20 cellular contexts compared by ENCODE assay signal in the genomic region with DNA sequence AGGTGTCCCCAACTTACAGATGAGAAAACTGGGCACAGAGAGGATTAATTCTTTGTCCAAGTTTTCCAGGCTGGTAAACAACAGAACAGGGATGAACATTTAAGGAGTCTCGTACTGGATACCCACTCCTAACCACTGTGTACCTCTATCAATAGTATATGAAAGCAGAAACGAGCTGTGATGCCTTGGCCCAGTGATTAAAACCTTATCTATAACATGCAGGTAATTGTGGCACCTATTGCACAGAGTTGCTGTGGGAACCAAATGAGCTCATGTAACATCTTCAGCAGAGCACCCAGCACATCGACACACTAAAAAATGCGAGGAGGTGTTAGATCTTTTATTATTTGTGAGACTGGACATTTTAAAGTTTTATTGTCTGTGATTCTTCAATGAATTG. TPM values are rescaled to one million over a fixed set of nuclear protein-coding genes. Genes with fewer than 3 reads are reported as not detected.
A peak's percentile ranks its signal among the peaks of the same experiment; 100 is the strongest.
DNase-seq lines count a peak whose midpoint lies in the region; FAIRE-seq and TF ChIP-seq lines count a peak whose summit lies in the region.
"Had no signal": no experiment of that assay in that cellular context is flagged by ENCODE, and none has a peak within 500 bp of the region (broad histone marks: within the 10 kb centered on the region; RNA-seq: fewer than 3 reads in every experiment).

No MANE protein-coding gene starts in this region.

- TF ChIP-seq CTCF in GM12865 (IDR thresholded peaks at IDR 0.05; ENCODE audit: insufficient read depth, low read depth, low read length, missing control alignments): no peak
- TF ChIP-seq CTCF in colonic mucosa (IDR thresholded peaks at IDR 0.05): no peak
- TF ChIP-seq CTCF in kidney (IDR thresholded peaks at IDR 0.05; ENCODE audit: borderline replicate concordance, extremely low read depth, insufficient read depth): no peak
- TF ChIP-seq CTCF in GM20000 (IDR thresholded peaks at IDR 0.05; ENCODE audit: extremely low read depth, missing control alignments): no peak

- H3K27me3 Mint-ChIP-seq in T-helper 2 cell treated with Interferon-gamma antibody and Interleukin-4, amounts not matched to agents 5 μg/mL and 100 μg/mL, for 36 hours (ENCODE audit: low read depth): no peaks in the 10 kb centered on the region

- H3K27ac Mint-ChIP-seq in T-helper 2 cell treated with Interferon-gamma antibody and Interleukin-4, amounts not matched to agents 5 μg/mL and 100 μg/mL, for 36 hours: peak overlapping the region; percentile 62
- H3K27ac Mint-ChIP-seq: endodermal cell had no signal

- H3K27me3 ChIP-seq in colonic mucosa (no peaks in the 10 kb centered on the region), skeletal muscle tissue (ENCODE audit: control insufficient read depth in 3 of 3, insufficient read depth in 3 of 3, low read length in 3 of 3) (no peaks in the 10 kb centered on the region)
- H3K27me3 ChIP-seq: SJCRH30, thyroid gland had no signal

- FAIRE-seq in kidney (lab: Jason Lieb, UNC): no peak

- peak overlapping the region in 1 of 2 donors; percentile 56 for H3K9ac ChIP-seq in colonic mucosa (ENCODE audit: low read depth in 2 of 2, low read length in 2 of 2)
- no peak overlapping the region for H3K9ac ChIP-seq in skeletal muscle tissue (ENCODE audit: low read depth in 1 of 3, low read length in 3 of 3)
- H3K9ac ChIP-seq in kidney (ENCODE audit: low read length in 2 of 2): no peak overlapping the region

- H3K9me3 Mint-ChIP-seq in T-helper 2 cell treated with Interferon-gamma antibody and Interleukin-4, amounts not matched to agents 5 μg/mL and 100 μg/mL, for 36 hours: no peaks in the 10 kb centered on the region
- H3K9me3 Mint-ChIP-seq: CD8-positive, alpha-beta T cell; endodermal cell; H9; neural crest cell had no signal

- H3K27ac ChIP-seq in colonic mucosa (no peak overlapping the region), skeletal muscle tissue (ENCODE audit: low read depth, low read length) (peak overlapping the region; percentile 51), kidney (ENCODE audit: low read depth in 2 of 2, low read length in 2 of 2) (no peak overlapping the region)
- H3K27ac ChIP-seq: foreskin keratinocyte, SJCRH30, thyroid gland had no signal

- peaks cover 17% of the 10 kb centered on the region for H3K36me3 Mint-ChIP-seq in T-helper 2 cell treated with Interferon-gamma antibody and Interleukin-4, amounts not matched to agents 5 μg/mL and 100 μg/mL, for 36 hours (ENCODE audit: low read depth)
- H3K36me3 Mint-ChIP-seq: CD8-positive, alpha-beta T cell had no signal

- H3K4me3 Mint-ChIP-seq in T-helper 2 cell treated with Interferon-gamma antibody and Interleukin-4, amounts not matched to agents 5 μg/mL and 100 μg/mL, for 36 hours: peak overlapping the region; percentile 87
- H3K4me3 Mint-ChIP-seq: endodermal cell, H9, neural crest cell had no signal

- no peaks in the 10 kb centered on the region for H3K4me1 ChIP-seq in colonic mucosa
- peaks cover 16 to 21% (median 20%) of the 10 kb centered on the region in 3 donors for H3K4me1 ChIP-seq in skeletal muscle tissue (ENCODE audit: control insufficient read depth in 3 of 3, insufficient read depth in 3 of 3, low read length in 3 of 3)
- H3K4me1 ChIP-seq in kidney (ENCODE audit: control insufficient read depth in 1 of 2, insufficient read depth in 1 of 2, low read depth in 1 of 2, low read length in 2 of 2): peaks cover 6 to 7% of the 10 kb centered on the region in 2 donors
- H3K4me1 ChIP-seq: foreskin keratinocyte, SJCRH30 had no signal

- no peaks in the 10 kb centered on the region for H3K9me3 ChIP-seq in colonic mucosa
- no peaks in the 10 kb centered on the region for H3K9me3 ChIP-seq in skeletal muscle tissue (ENCODE audit: control insufficient read depth in 3 of 3, low read length in 3 of 3)
- H3K9me3 ChIP-seq in kidney (ENCODE audit: control insufficient read depth in 1 of 2, low read length in 2 of 2): no peaks in the 10 kb centered on the region
- H3K9me3 ChIP-seq: SJCRH30, thyroid gland had no signal

- intact Hi-C loops in colonic mucosa (cut with DNase I): no loop called here
- intact Hi-C loops in kidney (cut with DNase I): no loop called here

- H3K36me3 ChIP-seq in colonic mucosa (no peaks in the 10 kb centered on the region), skeletal muscle tissue (ENCODE audit: control insufficient read depth in 3 of 3, insufficient read depth in 3 of 3, low read length in 3 of 3) (no peaks in the 10 kb centered on the region), kidney (ENCODE audit: control insufficient read depth in 1 of 2, insufficient read depth in 2 of 2, low read length in 2 of 2) (no peaks in the 10 kb centered on the region)
- H3K36me3 ChIP-seq: SJCRH30, thyroid gland had no signal

- H3K4me3 ChIP-seq in GM12865 (ENCODE audit: low read depth, low read length) (peak overlapping the region; percentile 65; the same call in 1 of the 2 replicates), colonic mucosa (peak overlapping the region; percentile 11), skeletal muscle tissue (ENCODE audit: low read length in 3 of 3) (no peak overlapping the region), kidney (ENCODE audit: low read length in 2 of 2) (no peak overlapping the region)
- H3K4me3 ChIP-seq: SJCRH30, thyroid gland had no signal

- no peak for DNase-seq in T-helper 2 cell treated with Interferon-gamma antibody and Interleukin-4, amounts not matched to agents 5 μg/mL and 100 μg/mL, for 36 hours (ENCODE audit: low spot score)
- DNase-seq in T-helper 2 cell: no peak
- DNase-seq in GM12865 (ENCODE audit: low read depth): no peak
- DNase-seq in colonic mucosa: no peak
- DNase-seq in kidney: no peak
- no peak for DNase-seq in activated effector memory CD4-positive, alpha-beta T cell treated with anti-CD3 and anti-CD28 coated beads, Interleukin-2, amount 50 U/mL, for 16 hours
- DNase-seq in GM20000 (ENCODE audit: low spot score): no peak
- DNase-seq: 8988T; CD8-positive, alpha-beta T cell; endodermal cell; foreskin keratinocyte; H9; mammary epithelial cell; NCI-H1694; NCI-H446 treated with DMSO at 0.1 percent for 48 hours; SJCRH30; thyroid gland had no signal

- peaks cover 84% of the 10 kb centered on the region for H3K4me1 Mint-ChIP-seq in T-helper 2 cell treated with Interferon-gamma antibody and Interleukin-4, amounts not matched to agents 5 μg/mL and 100 μg/mL, for 36 hours (ENCODE audit: low read depth)
- H3K4me1 Mint-ChIP-seq: endodermal cell, neural crest cell had no signal

RNA-seq across cellular contexts. Expression of gene TMEM273, which starts 1.6 kb away (rescaled TPM):
- total RNA-seq in colonic mucosa (1 to 10 TPM; 3.4 to 5.1 TPM), skeletal muscle tissue (6.8 TPM), kidney (16.8 TPM)
- 3.2 TPM for polyA plus RNA-seq in kidney (ENCODE audit: insufficient read depth, low read depth, low replicate concordance)
- total RNA-seq: endodermal cell, foreskin keratinocyte, H9, HT1080, mammary epithelial cell had no signal
- polyA plus RNA-seq: foreskin keratinocyte, mammary epithelial cell had no signal

RNA-seq across cellular contexts. Expression of gene FAM170B, which starts 52.8 kb away (rescaled TPM):
- total RNA-seq in colonic mucosa (not detected), skeletal muscle tissue (not detected), kidney (not detected)
- not detected for polyA plus RNA-seq in kidney (ENCODE audit: insufficient read depth, low read depth, low replicate concordance)
- total RNA-seq: CD8-positive, alpha-beta T cell; endodermal cell; foreskin keratinocyte; H9; HT1080; mammary epithelial cell; neural crest cell; SJCRH30; thyroid gland had no signal
- polyA plus RNA-seq: foreskin keratinocyte, mammary epithelial cell had no signal

Comparison
In these comparisons a context has a peak if more than half of its experiments do, and no peak if none do; other contexts are left out.
1. H3K4me3 ChIP-seq: peak in GM12865 (single experiment) and colonic mucosa (single experiment); none in skeletal muscle tissue (0 of 3) and kidney (0 of 2).